In genomic region chr2:191690327-191690726, GRCh38 we compare ENCODE assay signal across 1 cellular context.
TF ChIP-seq lines count a peak whose summit lies in the region.

No MANE protein-coding gene starts in this region.

TF ChIP-seq in K562, 482 proteins besides CTCF, POLR2A, EP300 and RAD21:
- peak; percentile 88 for TF ChIP-seq TFE3 (CRISPR knock-in tag; IDR thresholded peaks at IDR 0.05)
- TF ChIP-seq RAD51 (IDR thresholded peaks at IDR 0.05; ENCODE audit: borderline replicate concordance, low read depth): peak; percentile 42; the same call in 1 of the 2 replicates
- no peak for TF ChIP-seq E2F8 (IDR thresholded peaks at IDR 0.05; ENCODE audit: low read depth, partially characterized antibody)
- TF ChIP-seq ZNF518B (CRISPR knock-in tag; IDR thresholded peaks at IDR 0.05): no peak
- TF ChIP-seq MAFG (tag; conservative IDR thresholded peaks at IDR 0.05): peak; percentile 25; the same call in 1 of the 2 replicates
- peak; percentile 79 for TF ChIP-seq ZNF316 (IDR thresholded peaks at IDR 0.05)
- TF ChIP-seq AFF4 (CRISPR knock-in tag; IDR thresholded peaks at IDR 0.05): no peak
- no peak for TF ChIP-seq HDAC2 (IDR thresholded peaks at IDR 0.05)
- TF ChIP-seq C11orf30 (IDR thresholded peaks at IDR 0.05; ENCODE audit: low read depth): peak; percentile 50; the same call in 1 of the 2 replicates
- no peak for TF ChIP-seq ZNF174 (CRISPR knock-in tag; IDR thresholded peaks at IDR 0.05)
- no peak for TF ChIP-seq ZBTB2 (IDR thresholded peaks at IDR 0.05)
- peak; percentile 45; the same call in 1 of the 2 replicates for TF ChIP-seq TOE1 (IDR thresholded peaks at IDR 0.05; ENCODE audit: borderline replicate concordance)
- no peak for TF ChIP-seq TOE1 (CRISPR knock-in tag; IDR thresholded peaks at IDR 0.05; ENCODE audit: borderline replicate concordance, low read depth)
- TF ChIP-seq MAFF (IDR thresholded peaks at IDR 0.05; ENCODE audit: low read length): 0 out of 2 replicates have a peak, but pooled peaks have one; percentile 17
- no peak for TF ChIP-seq ZKSCAN8 (CRISPR knock-in tag; IDR thresholded peaks at IDR 0.05)
